In genomic region chr1:18883636-18884418, GRCh38 we compare ENCODE assay signal across 9 cellular contexts. TPM values are rescaled to one million over a fixed set of nuclear protein-coding genes. Genes with fewer than 3 reads are reported as not detected.
DNase-seq lines count a peak whose midpoint lies in the region; ATAC-seq, FAIRE-seq and TF ChIP-seq lines count a peak whose summit lies in the region.
"Had no signal": no experiment of that assay in that cellular context is flagged by ENCODE, and none has a peak within 500 bp of the region (broad histone marks: within the 10 kb centered on the region; RNA-seq: fewer than 3 reads in every experiment).

No MANE protein-coding gene starts in this region.

- no peaks in the 10 kb centered on the region for H3K36me3 ChIP-seq in MG63

- peak; percentile 67 for FAIRE-seq in G401.6 (lab: Jason Lieb, UNC)
- FAIRE-seq: endometrium had no signal

- ATAC-seq in GM18873 (IDR thresholded peaks at IDR 0.05; ENCODE audit: low FRiP score, unreplicated experiment) (no peak), HG02642 (IDR thresholded peaks at IDR 0.05; ENCODE audit: poor library complexity, unreplicated experiment) (no peak)

- no peaks in the 10 kb centered on the region for H3K27me3 ChIP-seq in MG63

- in situ Hi-C loops in astrocyte of the cerebellum (cut with HindIII; ENCODE audit: low sequenced_read_pairs): no loop called here

- peak; percentile 65 for DNase-seq in MG63
- DNase-seq in T1000 (lab: John Stamatoyannopoulos, UW): peak; percentile 63
- no peak for DNase-seq in astrocyte of the cerebellum (ENCODE audit: low read depth)
- DNase-seq in iPS-NIHi11 (ENCODE audit: low spot score): peak; percentile 87
- peak; percentile 77 for DNase-seq in stimulated activated CD4-positive, alpha-beta T cell treated with anti-CD3 and anti-CD28 coated beads, Interleukin-12 subunit alpha, Interleukin-12 subunit beta, amount 100 ng/mL, for 4 hours

- peak; percentile 98 for TF ChIP-seq CTCF in astrocyte of the cerebellum (IDR thresholded peaks at IDR 0.05; ENCODE audit: low read depth, low read length, missing control alignments)

- no peak overlapping the region for H3K4me3 ChIP-seq in MG63
- no peak overlapping the region for H3K4me3 ChIP-seq in astrocyte of the cerebellum (ENCODE audit: low read depth, low read length)

- no peaks in the 10 kb centered on the region for H3K9me3 ChIP-seq in MG63

RNA-seq across cellular contexts. Expression of gene ALDH4A1, which starts 18.5 kb away (rescaled TPM):
- total RNA-seq in MG63 (2014; rRNA removed; shearing (Covaris generic); ENCODE audit: low replicate concordance): 5.3 and 23.6 TPM in 2 replicates

RNA-seq across cellular contexts. Expression of gene TAS1R2, which starts 24.4 kb away (rescaled TPM):
- total RNA-seq in MG63 (2014; rRNA removed; shearing (Covaris generic); ENCODE audit: low replicate concordance): not detected in 2 replicates
